10 cellular contexts compared by ENCODE assay signal in genomic region chr13:23776698-23777570, GRCh38.
DNase-seq lines count a peak whose midpoint lies in the region; ATAC-seq and TF ChIP-seq lines count a peak whose summit lies in the region.
"Had no signal": no experiment of that assay in that cellular context is flagged by ENCODE, and none has a peak within 500 bp of the region (broad histone marks: within the 10 kb centered on the region; RNA-seq: fewer than 3 reads in every experiment).

No MANE protein-coding gene starts in this region.

- no peaks in the 10 kb centered on the region for H3K79me2 ChIP-seq in OCI-LY7 (ENCODE audit: insufficient read depth, low read depth, low read length)

- peak overlapping the region; percentile 77 for H3K27ac ChIP-seq in OCI-LY7 (ENCODE audit: low read depth, low read length, poor library complexity, severe bottlenecking)
- H3K27ac ChIP-seq in effector memory CD4-positive, alpha-beta T cell (ENCODE audit: insufficient read depth, low read length, poor library complexity, severe bottlenecking): no peak overlapping the region

- POLR2A ChIA-PET in OCI-LY7 (lab: Charles Lee): interaction anchor here (0.7 to 2.6 kb wide), 4 partner anchors 11 to 107 kb away, joined by 3 to 18 read pairs (median 8); no protein-coding TSS in a partner anchor

- peaks cover 33% of the 10 kb centered on the region for H3K4me1 ChIP-seq in OCI-LY7 (ENCODE audit: insufficient read depth, low read length, poor library complexity, severe bottlenecking)
- H3K4me1 ChIP-seq in effector memory CD4-positive, alpha-beta T cell (ENCODE audit: control insufficient read depth, insufficient read depth, low read length, poor library complexity, severe bottlenecking): no peaks in the 10 kb centered on the region

- no TSS peak for BruUV-seq in OCI-LY7 (replicated peaks; lab: Mats Ljungman, UMichigan)

- H3K4me3 ChIP-seq in OCI-LY7 (ENCODE audit: low read depth, low read length, poor library complexity, severe bottlenecking): peak overlapping the region; percentile 35
- H3K4me3 ChIP-seq in effector memory CD4-positive, alpha-beta T cell (ENCODE audit: insufficient read depth, low read depth, low read length, poor library complexity, severe bottlenecking): no peak overlapping the region

- H3K36me3 ChIP-seq in OCI-LY7 (ENCODE audit: insufficient read depth, low read length): no peaks in the 10 kb centered on the region
- H3K36me3 ChIP-seq in effector memory CD4-positive, alpha-beta T cell (ENCODE audit: control insufficient read depth, insufficient read depth, low read length): no peaks in the 10 kb centered on the region

- TF ChIP-seq CTCF in OCI-LY7 (conservative IDR thresholded peaks at IDR 0.05; ENCODE audit: low read length): no peak

- H3K27me3 ChIP-seq in effector memory CD4-positive, alpha-beta T cell (replicated peaks; ENCODE audit: control insufficient read depth, insufficient read depth, low read length, poor library complexity, severe bottlenecking): no peaks in the 10 kb centered on the region

- peak overlapping the region; percentile 62 for H3K4me2 ChIP-seq in OCI-LY7 (ENCODE audit: low read length)

- DNase-seq in OCI-LY7 (ENCODE audit: low spot score): peak; percentile 78
- no peak for DNase-seq in occipital lobe (lab: John Stamatoyannopoulos, UW)
- DNase-seq in HuH-7.5 (ENCODE audit: low spot score): no peak
- DNase-seq in effector memory CD4-positive, alpha-beta T cell: no peak
- DNase-seq in AG20443 (ENCODE audit: low spot score): no peak
- DNase-seq: activated CD4-positive, CD25-positive, alpha-beta regulatory T cell treated with anti-CD3 and anti-CD28 coated beads, Interleukin-2, amount 50 U/mL, for 72 hours had no signal

- peak overlapping the region; percentile 41; the same call in 1 of the 2 replicates for H2AFZ ChIP-seq in OCI-LY7 (ENCODE audit: low read length)

- CTCF ChIA-PET in OCI-LY7 (lab: Charles Lee; ENCODE audit: unreplicated experiment): interaction anchor here (1.1 kb wide), 1 partner anchor 14 kb away, joined by 3 read pairs; no protein-coding TSS in a partner anchor

- no peaks in the 10 kb centered on the region for H3K9me2 ChIP-seq in OCI-LY7 (ENCODE audit: insufficient read depth, low read length)

- no peaks in the 10 kb centered on the region for H3K9me3 ChIP-seq in OCI-LY7 (ENCODE audit: low read length)
- no peaks in the 10 kb centered on the region for H3K9me3 ChIP-seq in effector memory CD4-positive, alpha-beta T cell (ENCODE audit: control insufficient read depth, low read length)

- intact Hi-C loops in OCI-LY7 (cut with micrococcal nuclease; ENCODE audit: unreplicated experiment): loop anchor here (1.0 to 10.0 kb wide), 2 partner anchors 30 to 402 kb away; no protein-coding TSS in a partner anchor

- H4K20me1 ChIP-seq in OCI-LY7 (ENCODE audit: insufficient read depth, low read length): no peaks in the 10 kb centered on the region

- ATAC-seq in GM18508 (IDR thresholded peaks at IDR 0.05; ENCODE audit: insufficient read depth, unreplicated experiment) (peak; percentile 91), GM21447 (IDR thresholded peaks at IDR 0.05; ENCODE audit: unreplicated experiment) (peak; percentile 97), HG03097 (IDR thresholded peaks at IDR 0.05; ENCODE audit: low FRiP score, unreplicated experiment) (peak; percentile 92)
- ATAC-seq: Panc1 had no signal
